Comparison of ENCODE assay signal across 12 cellular contexts in genomic region chr11:13205446-13205845, GRCh38.
A peak's percentile ranks its signal among the peaks of the same experiment; 100 is the strongest.
DNase-seq lines count a peak whose midpoint lies in the region; ATAC-seq, FAIRE-seq and TF ChIP-seq lines count a peak whose summit lies in the region.
"Had no signal": no experiment of that assay in that cellular context is flagged by ENCODE, and none has a peak within 500 bp of the region (broad histone marks: within the 10 kb centered on the region; RNA-seq: fewer than 3 reads in every experiment).

No MANE protein-coding gene starts in this region.

- CTCF ChIA-PET in CD4-positive, alpha-beta memory T cell (lab: Charles Lee; ENCODE audit: partially characterized antibody), result interaction anchor here (0.9 to 1.1 kb wide), 2 partner anchors 139 to 180 kb away, joined by 3 read pairs; no protein-coding TSS in a partner anchor

- H3K9me3 Mint-ChIP-seq in CD4-positive, alpha-beta memory T cell, result peaks cover 0 to 2% (median 0%) of the 10 kb centered on the region in 8 donors

- H3K4me1 ChIP-seq in CD4-positive, alpha-beta memory T cell (ENCODE audit: insufficient read depth, low read length), result peaks cover 26% of the 10 kb centered on the region

- DNase-seq in GM12892 (ENCODE audit: insufficient read length) (no peak), NCI-H1436 treated with DMSO at 0.1 percent for 48 hours (lab: John Stamatoyannopoulos, UW) (no peak), EL (no peak), retina (no peak)
- DNase-seq in CD4-positive, alpha-beta memory T cell, result no peak
- DNase-seq: activated naive CD4-positive, alpha-beta T cell treated with anti-CD3 and anti-CD28 coated beads, Interleukin-2, amount 50 U/mL, for 16 hours; erythroblast; GOT3 had no signal

- POLR2A ChIA-PET in CD4-positive, alpha-beta memory T cell (lab: Charles Lee; ENCODE audit: partially characterized antibody), result interaction anchor here (0.6 kb wide), 1 partner anchor 28 kb away, joined by 4 read pairs; no protein-coding TSS in a partner anchor

- H3K36me3 ChIP-seq in CD4-positive, alpha-beta memory T cell (ENCODE audit: insufficient read depth, low read length), result no peaks in the 10 kb centered on the region

- peak overlapping the region; percentile 56 for H3K27ac ChIP-seq in cingulate gyrus (ENCODE audit: low read depth, low read length)
- H3K27ac ChIP-seq in CD4-positive, alpha-beta memory T cell (ENCODE audit: low read depth, low read length), result no peak overlapping the region

- H3K27me3 ChIP-seq in CD4-positive, alpha-beta memory T cell (ENCODE audit: insufficient read depth, low read length), result no peaks in the 10 kb centered on the region

- ATAC-seq in GM21447 (IDR thresholded peaks at IDR 0.05; ENCODE audit: unreplicated experiment) (peak; percentile 81), HG03342 (IDR thresholded peaks at IDR 0.05; ENCODE audit: unreplicated experiment) (peak; percentile 83)

- no peaks in the 10 kb centered on the region for H3K36me3 Mint-ChIP-seq in CD4-positive, alpha-beta memory T cell

- intact Hi-C loops in CD4-positive, alpha-beta memory T cell (cut with micrococcal nuclease), result loop anchor here (5.0 kb wide), 1 partner anchor 52 kb away; no protein-coding TSS in a partner anchor

- TF ChIP-seq POLR2A in GM12892 (IDR thresholded peaks at IDR 0.05; ENCODE audit: low read depth, low read length), result no peak

- no peak overlapping the region for H3K4me3 Mint-ChIP-seq in CD4-positive, alpha-beta memory T cell

- no peak overlapping the region for H3K4me3 ChIP-seq in CD4-positive, alpha-beta memory T cell (ENCODE audit: low read length in 2 of 2)

- no peaks in the 10 kb centered on the region for H3K27me3 Mint-ChIP-seq in CD4-positive, alpha-beta memory T cell

- FAIRE-seq in GM12892 (lab: Jason Lieb, UNC), result peak; percentile 88
- FAIRE-seq: urothelium cell line had no signal

- no peaks in the 10 kb centered on the region for H3K9me3 ChIP-seq in CD4-positive, alpha-beta memory T cell (ENCODE audit: control insufficient read depth in 1 of 2, low read length in 2 of 2)

- peaks cover 17 to 37% (median 26%) of the 10 kb centered on the region in 4 donors for H3K4me1 Mint-ChIP-seq in CD4-positive, alpha-beta memory T cell

- H3K27ac Mint-ChIP-seq in CD4-positive, alpha-beta memory T cell, result peak overlapping the region in 2 of 7 donors; percentile 26 to 60
